ENCODE assay signal across 8 cellular contexts in the genomic region with DNA sequence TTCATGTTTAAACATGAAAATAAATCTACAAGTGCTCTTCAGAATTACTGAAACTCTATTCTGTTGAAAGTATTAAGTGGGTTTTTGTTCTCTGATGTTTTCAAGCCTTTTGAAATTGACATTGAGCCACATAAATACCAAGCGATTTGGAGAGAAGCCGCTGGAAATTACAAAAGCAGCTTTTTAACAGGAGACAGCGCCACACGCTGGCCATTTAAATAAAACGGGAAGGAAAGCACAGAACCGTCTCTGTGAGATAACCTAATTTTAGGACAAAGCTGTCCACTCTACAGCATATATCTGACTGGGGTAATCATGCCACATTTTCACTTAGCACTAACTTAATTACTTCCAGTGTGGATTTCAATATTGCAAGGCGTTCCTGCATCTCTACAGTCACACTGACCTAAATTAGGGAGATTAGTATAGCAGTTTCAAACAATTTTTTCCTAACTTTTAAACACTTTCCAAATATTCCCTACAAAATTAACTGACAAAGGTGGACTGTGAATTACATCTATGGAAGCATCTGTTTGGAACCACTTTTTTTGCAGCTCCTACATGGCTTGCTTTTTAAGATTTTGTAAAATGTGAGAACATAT. TPM values are rescaled to one million over a fixed set of nuclear protein-coding genes. Genes with fewer than 3 reads are reported as not detected.
DNase-seq lines count a peak whose midpoint lies in the region; ATAC-seq and TF ChIP-seq lines count a peak whose summit lies in the region.

No MANE protein-coding gene starts in this region.

- DNase-seq in activated T-cell treated with anti-CD3 and anti-CD28 coated beads, Interleukin-2, amount 50 U/mL, for 48 hours, result peak; percentile 35 to 39
- no peak for DNase-seq in activated T-cell treated with anti-CD3 and anti-CD28 coated beads, Interleukin-2, amount 50 U/mL, for 24 hours
- peak; percentile 31 for DNase-seq in M059J (ENCODE audit: low read depth)
- peak; percentile 30 for DNase-seq in UCSD-AML1 (lab: John Stamatoyannopoulos, UW; ENCODE audit: unreplicated experiment)
- DNase-seq in fibroblast of pulmonary artery (ENCODE audit: low read depth), result peak; percentile 59
- DNase-seq in putamen (ENCODE audit: low spot score), result peak; percentile 28
- DNase-seq in NCI-H2029 (lab: John Stamatoyannopoulos, UW), result no peak

- no peak overlapping the region for H3K4me3 ChIP-seq in fibroblast of pulmonary artery (replicated peaks; ENCODE audit: low read depth, low read length)

- peak; percentile 48 for TF ChIP-seq CTCF in fibroblast of pulmonary artery (IDR thresholded peaks at IDR 0.05; ENCODE audit: low read length, missing control alignments)

- H3K4me1 Mint-ChIP-seq in activated T-cell treated with anti-CD3 and anti-CD28 coated beads, Interleukin-2, amount 50 U/mL, for 24 hours (ENCODE audit: low read depth), result no peaks in the 10 kb centered on the region

- H3K36me3 Mint-ChIP-seq in activated T-cell treated with anti-CD3 and anti-CD28 coated beads, Interleukin-2, amount 50 U/mL, for 24 hours (ENCODE audit: low read depth), result no peaks in the 10 kb centered on the region

- ATAC-seq in GM18868 (IDR thresholded peaks at IDR 0.05; ENCODE audit: unreplicated experiment), result no peak

- H3K27me3 Mint-ChIP-seq in activated T-cell treated with anti-CD3 and anti-CD28 coated beads, Interleukin-2, amount 50 U/mL, for 24 hours, result peaks cover 50% of the 10 kb centered on the region

- no peaks in the 10 kb centered on the region for H3K9me3 Mint-ChIP-seq in activated T-cell treated with anti-CD3 and anti-CD28 coated beads, Interleukin-2, amount 50 U/mL, for 24 hours

- no peak overlapping the region for H3K4me3 Mint-ChIP-seq in activated T-cell treated with anti-CD3 and anti-CD28 coated beads, Interleukin-2, amount 50 U/mL, for 24 hours

- H3K27ac Mint-ChIP-seq in activated T-cell treated with anti-CD3 and anti-CD28 coated beads, Interleukin-2, amount 50 U/mL, for 24 hours, result no peak overlapping the region

RNA-seq across cellular contexts. Expression of a gene that starts 6.8 kb away (rescaled TPM):
- 0.22 and 1.0 TPM in 2 replicates for total RNA-seq in M059J (2014; rRNA removed; shearing (Covaris generic))

Comparison
In these comparisons a context has a peak if more than half of its experiments do, and no peak if none do; other contexts are left out.
1. DNase-seq: peak in activated T-cell treated with anti-CD3 and anti-CD28 coated beads, Interleukin-2, amount 50 U/mL, for 48 hours (2 of 2), M059J (single experiment), UCSD-AML1 (single experiment), fibroblast of pulmonary artery (single experiment) and putamen (single experiment); none in activated T-cell treated with anti-CD3 and anti-CD28 coated beads, Interleukin-2, amount 50 U/mL, for 24 hours (single experiment) and NCI-H2029 (single experiment).